In the genomic region with DNA sequence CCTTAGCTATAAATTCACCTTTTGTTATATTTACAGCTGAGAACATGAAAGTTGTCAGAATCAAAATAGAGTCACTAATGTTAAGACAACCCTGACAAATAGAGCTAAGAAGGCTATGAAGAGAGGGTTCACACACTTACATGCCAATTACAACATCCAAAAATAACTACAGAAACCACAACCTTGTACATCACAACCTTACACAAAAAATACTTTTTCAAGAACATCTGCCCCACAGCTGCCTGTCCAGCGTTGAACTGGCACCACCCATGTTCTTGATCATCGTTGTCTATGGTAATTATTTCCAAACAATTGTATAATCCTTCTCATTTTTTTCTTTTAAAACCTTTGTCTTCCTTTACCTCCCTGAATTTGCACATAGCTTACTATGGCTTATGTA, we compare ENCODE assay signal across 33 cellular contexts.
"Had no signal": no experiment of that assay in that cellular context is flagged by ENCODE, and none has a peak within 500 bp of the region (broad histone marks: within the 10 kb centered on the region; RNA-seq: fewer than 3 reads in every experiment).

No MANE protein-coding gene starts in this region.

- DNase-seq: activated CD4-positive, alpha-beta T cell treated with anti-CD3 and anti-CD28 coated beads, Interleukin-2, amount 10 ng/mL, durations not matched to agents 24 days and 14 days; activated CD4-positive, alpha-beta T cell treated with anti-CD3 and anti-CD28 coated beads, Interleukin-2, amount 50 U/mL, for 48 hours; activated CD8-positive, alpha-beta memory T cell treated with anti-CD3 and anti-CD28 coated beads, Interleukin-2, amount 10 ng/mL, durations not matched to agents 7 days and 5 days; activated CD8-positive, alpha-beta memory T cell treated with anti-CD3 and anti-CD28 coated beads, Interleukin-2, amount 50 U/mL, for 48 hours; activated effector memory CD4-positive, alpha-beta T cell treated with Interleukin-2 at 50 U/mL for 16 hours; activated naive CD4-positive, alpha-beta T cell treated with anti-CD3 and anti-CD28 coated beads, Interleukin-2, amount 10 ng/mL, durations not matched to agents 7 days and 5 days; activated naive CD8-positive, alpha-beta T cell treated with anti-CD3 and anti-CD28 coated beads, Interleukin-2, amount 50 U/mL, for 24 hours; activated T-cell treated with anti-CD3 and anti-CD28 coated beads, Interleukin-2, amount 50 U/mL, for 48 hours; anterior cingulate cortex; caudate nucleus; cerebellar nuclear complex; MM.1S; NCI-H1048; NCI-H1105 treated with DMSO at 0.1 percent for 48 hours; NCI-H1436; NCI-H1694; NCI-H1930; NCI-H2081 treated with DMSO at 0.1 percent for 48 hours; NCI-H226; NCI-H446 treated with DMSO at 0.1 percent for 48 hours; NCI-H524; NCI-H69; NCI-H82; SHP77 treated with DMSO at 0.1 percent for 48 hours; SK-N-SH had no signal

- H3K27me3 Mint-ChIP-seq: activated CD4-positive, alpha-beta T cell treated with anti-CD3 and anti-CD28 coated beads, Interleukin-2, amount 10 ng/mL, durations not matched to agents 24 days and 14 days; activated CD8-positive, alpha-beta memory T cell treated with anti-CD3 and anti-CD28 coated beads, Interleukin-2, amount 10 ng/mL, durations not matched to agents 7 days and 5 days; activated naive CD4-positive, alpha-beta T cell treated with anti-CD3 and anti-CD28 coated beads, Interleukin-2, amount 10 ng/mL, durations not matched to agents 7 days and 5 days; activated naive CD8-positive, alpha-beta T cell; activated naive CD8-positive, alpha-beta T cell treated with anti-CD3 and anti-CD28 coated beads, Interleukin-2, amount 50 U/mL, for 24 hours had no signal

- H3K4me1 ChIP-seq: SJSA1 had no signal

- H3K4me2 ChIP-seq: SK-N-SH had no signal

- H3K4me3 Mint-ChIP-seq: activated CD4-positive, alpha-beta T cell treated with anti-CD3 and anti-CD28 coated beads, Interleukin-2, amount 10 ng/mL, durations not matched to agents 24 days and 14 days; activated CD8-positive, alpha-beta memory T cell treated with anti-CD3 and anti-CD28 coated beads, Interleukin-2, amount 10 ng/mL, durations not matched to agents 7 days and 5 days; activated naive CD4-positive, alpha-beta T cell treated with anti-CD3 and anti-CD28 coated beads, Interleukin-2, amount 10 ng/mL, durations not matched to agents 7 days and 5 days; activated naive CD8-positive, alpha-beta T cell; activated naive CD8-positive, alpha-beta T cell treated with anti-CD3 and anti-CD28 coated beads, Interleukin-2, amount 50 U/mL, for 24 hours; brain; T-helper 1 cell treated with Interleukin-12 subunit alpha and Interleukin-12 subunit beta and Interleukin-4 antibody, amounts not matched to agents 30 μg/mL and 1 μg/mL, for 36 hours; T-helper 2 cell treated with Interferon-gamma antibody and Interleukin-4, amounts not matched to agents 5 μg/mL and 100 μg/mL, for 36 hours had no signal

- H3K36me3 Mint-ChIP-seq: activated CD8-positive, alpha-beta memory T cell treated with anti-CD3 and anti-CD28 coated beads, Interleukin-2, amount 10 ng/mL, durations not matched to agents 7 days and 5 days; activated naive CD4-positive, alpha-beta T cell treated with anti-CD3 and anti-CD28 coated beads, Interleukin-2, amount 10 ng/mL, durations not matched to agents 7 days and 5 days; activated naive CD8-positive, alpha-beta T cell; brain had no signal

- ATAC-seq: activated CD8-positive, alpha-beta memory T cell treated with anti-CD3 and anti-CD28 coated beads, Interleukin-2, amount 10 ng/mL, durations not matched to agents 7 days and 5 days; activated naive CD8-positive, alpha-beta T cell treated with anti-CD3 and anti-CD28 coated beads, Interleukin-2, amount 50 U/mL, for 24 hours; Panc1 had no signal

- H3K9ac ChIP-seq: SK-N-SH had no signal

- FAIRE-seq: bronchial epithelial cell, TTC549 had no signal

- H3K9me3 ChIP-seq: SJSA1, SK-N-SH had no signal

- H3K4me3 ChIP-seq: SJSA1 had no signal

- H3K27me3 ChIP-seq: SJSA1 had no signal

- H3K27ac Mint-ChIP-seq: activated CD4-positive, alpha-beta T cell treated with anti-CD3 and anti-CD28 coated beads, Interleukin-2, amount 10 ng/mL, durations not matched to agents 24 days and 14 days; activated CD8-positive, alpha-beta memory T cell treated with anti-CD3 and anti-CD28 coated beads, Interleukin-2, amount 10 ng/mL, durations not matched to agents 7 days and 5 days; activated naive CD4-positive, alpha-beta T cell treated with anti-CD3 and anti-CD28 coated beads, Interleukin-2, amount 10 ng/mL, durations not matched to agents 7 days and 5 days; activated naive CD8-positive, alpha-beta T cell; activated naive CD8-positive, alpha-beta T cell treated with anti-CD3 and anti-CD28 coated beads, Interleukin-2, amount 50 U/mL, for 24 hours; brain; T-helper 1 cell treated with Interleukin-12 subunit alpha and Interleukin-12 subunit beta and Interleukin-4 antibody, amounts not matched to agents 30 μg/mL and 1 μg/mL, for 36 hours; T-helper 2 cell treated with Interferon-gamma antibody and Interleukin-4, amounts not matched to agents 5 μg/mL and 100 μg/mL, for 36 hours had no signal

- H3K4me1 Mint-ChIP-seq: activated CD4-positive, alpha-beta T cell treated with anti-CD3 and anti-CD28 coated beads, Interleukin-2, amount 10 ng/mL, durations not matched to agents 24 days and 14 days; activated CD8-positive, alpha-beta memory T cell treated with anti-CD3 and anti-CD28 coated beads, Interleukin-2, amount 10 ng/mL, durations not matched to agents 7 days and 5 days; activated naive CD4-positive, alpha-beta T cell treated with anti-CD3 and anti-CD28 coated beads, Interleukin-2, amount 10 ng/mL, durations not matched to agents 7 days and 5 days; activated naive CD8-positive, alpha-beta T cell treated with anti-CD3 and anti-CD28 coated beads, Interleukin-2, amount 50 U/mL, for 24 hours; brain had no signal

- H3K27ac ChIP-seq: SJSA1 had no signal

- H3K36me3 ChIP-seq: SJSA1 had no signal
